In the genomic region with DNA sequence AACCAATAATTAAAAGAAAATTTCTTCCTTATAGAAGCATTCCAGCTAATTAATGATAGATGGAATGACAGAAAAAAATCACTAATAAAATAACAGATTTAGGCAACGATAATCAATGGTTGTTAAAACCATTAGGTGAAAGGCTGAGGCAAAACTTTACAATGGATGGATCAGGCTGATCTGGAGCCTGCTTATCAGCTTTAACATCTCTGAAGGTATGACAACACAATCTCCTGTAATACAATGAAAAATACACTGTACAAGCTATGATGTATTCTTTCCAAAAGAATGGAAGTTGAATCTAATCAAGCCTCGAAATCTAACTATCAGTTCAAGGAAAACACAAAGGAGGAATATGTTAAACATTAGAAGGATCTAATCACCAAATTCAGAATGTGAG, we compare ENCODE assay signal across 10 cellular contexts. TPM values are rescaled to one million over a fixed set of nuclear protein-coding genes. Genes with fewer than 3 reads are reported as not detected.
DNase-seq lines count a peak whose midpoint lies in the region; ATAC-seq, FAIRE-seq and TF ChIP-seq lines count a peak whose summit lies in the region.
"Had no signal": no experiment of that assay in that cellular context is flagged by ENCODE, and none has a peak within 500 bp of the region (broad histone marks: within the 10 kb centered on the region; RNA-seq: fewer than 3 reads in every experiment).

No MANE protein-coding gene starts in this region.

- FAIRE-seq in HepG2 (lab: Jason Lieb, UNC), result peak; percentile 4
- FAIRE-seq: GM18507 had no signal

- no peaks in the 10 kb centered on the region for H3K4me1 ChIP-seq in HepG2 (ENCODE audit: insufficient read depth, low read length)
- H3K4me1 ChIP-seq in right lobe of liver, result no peaks in the 10 kb centered on the region
- no peaks in the 10 kb centered on the region for H3K4me1 ChIP-seq in neutrophil (ENCODE audit: control insufficient read depth in 1 of 2, insufficient read depth in 1 of 2, low read depth in 1 of 2, low read length in 1 of 2)

- H4K20me1 ChIP-seq in HepG2 (ENCODE audit: insufficient read depth, low read length), result no peaks in the 10 kb centered on the region

- TF ChIP-seq POLR2A in HepG2 (IDR thresholded peaks at IDR 0.05; ENCODE audit: insufficient read depth in 1 of 2, low read depth in 2 of 2, low read length in 2 of 2), result no peak
- TF ChIP-seq POLR2A in right lobe of liver (IDR thresholded peaks at IDR 0.05), result no peak

- no peaks in the 10 kb centered on the region for H3K79me2 ChIP-seq in HepG2 (ENCODE audit: insufficient read depth, low read length)

- intact Hi-C loops in HepG2 (cut with micrococcal nuclease; ENCODE audit: unreplicated experiment) (no loop called here), right lobe of liver (cut with DNase I) (no loop called here)

- TF ChIP-seq EP300 in HepG2 (IDR thresholded peaks at IDR 0.05; ENCODE audit: low read depth in 2 of 2, low read length in 2 of 2) (no peak), HepG2 (CRISPR knock-in tag; IDR thresholded peaks at IDR 0.05; ENCODE audit: borderline replicate concordance) (no peak)

- no peak for TF ChIP-seq RAD21 in HepG2 (CRISPR knock-in tag; IDR thresholded peaks at IDR 0.05)

- CTCF ChIA-PET in HepG2 (lab: Yijun Ruan, JAX; ENCODE audit: low intra/inter-chr PET ratio, low total read pairs), result no interaction called here

- H2AFZ ChIP-seq in HepG2 (ENCODE audit: low read length), result no peak overlapping the region

- H3K9me3 ChIP-seq in HepG2 (ENCODE audit: low read length) (no peaks in the 10 kb centered on the region), right lobe of liver (no peaks in the 10 kb centered on the region), neutrophil (no peaks in the 10 kb centered on the region)

- WGBS in HepG2 (ENCODE audit: low lambda C conversion rate), result 95% methylated on average over 2 of the region's 2 CpGs
- 92% methylated on average over 2 of the region's 2 CpGs for WGBS in right lobe of liver (ENCODE audit: insufficient coverage, low coverage, low lambda C conversion rate, missing lambda C conversion rate)

- BruUV-seq in HepG2 (replicated peaks; lab: Mats Ljungman, UMichigan), result no TSS peak

- H3K27me3 ChIP-seq in HepG2 (ENCODE audit: control insufficient read depth in 1 of 2, insufficient read depth in 2 of 2, low read length in 2 of 2), result no peaks in the 10 kb centered on the region
- no peaks in the 10 kb centered on the region for H3K27me3 ChIP-seq in right lobe of liver
- H3K27me3 ChIP-seq in neutrophil, result no peaks in the 10 kb centered on the region

- TF ChIP-seq CTCF in HepG2 (CRISPR knock-in tag; IDR thresholded peaks at IDR 0.05) (no peak), right lobe of liver (IDR thresholded peaks at IDR 0.05) (no peak), VCaP (conservative IDR thresholded peaks at IDR 0.05) (no peak), neutrophil (IDR thresholded peaks at IDR 0.05) (no peak)

- H3K4me3 ChIP-seq in HepG2 (replicated peaks in 1 of 3; ENCODE audit: insufficient read depth in 1 of 3, low read depth in 2 of 3, low read length in 3 of 3), result no peak overlapping the region
- no peak overlapping the region for H3K4me3 ChIP-seq in right lobe of liver
- no peak overlapping the region for H3K4me3 ChIP-seq in neutrophil (ENCODE audit: low read depth in 1 of 2, low read length in 1 of 2)

- H3K4me2 ChIP-seq in HepG2 (ENCODE audit: low read depth, low read length), result no peak overlapping the region

- ATAC-seq in HepG2 (no peak), right lobe of liver (no peak)

- H3K27ac ChIP-seq in HepG2 (ENCODE audit: extremely low read length, insufficient read depth, low read length), result no peak overlapping the region
- no peak overlapping the region for H3K27ac ChIP-seq in right lobe of liver
- H3K27ac ChIP-seq in VCaP, result peak overlapping the region; percentile 81
- H3K27ac ChIP-seq in neutrophil, result peak overlapping the region; percentile 6

- POLR2A ChIA-PET in HepG2 (lab: Yijun Ruan, JAX), result no interaction called here

- in situ Hi-C loops in HepG2 (cut with HindIII; ENCODE audit: extremely low pct_ligation_motif_present, low pct_unique_long_range_greater_than_20kb), result no loop called here

- H3K36me3 ChIP-seq in HepG2 (replicated peaks in 1 of 2; ENCODE audit: control insufficient read depth in 1 of 2, insufficient read depth in 2 of 2, low read length in 2 of 2) (peaks cover 1 to 4% of the 10 kb centered on the region in 2 experiments; a peak in 1 of 5 replicates), right lobe of liver (no peaks in the 10 kb centered on the region), neutrophil (peaks cover 31% of the 10 kb centered on the region)

- DNase-seq in HepG2 (ENCODE audit: low spot score) (no peak), right lobe of liver (no peak), HUDEP-2 (lab: John Stamatoyannopoulos, UW; ENCODE audit: unreplicated experiment in 76 of 76) (no peak)
- DNase-seq in activated CD8-positive, alpha-beta memory T cell treated with anti-CD3 and anti-CD28 coated beads for 24 hours, result no peak
- DNase-seq: Calu3, DMS 273 treated with DMSO at 0.1 percent for 48 hours, H7 had no signal

- no peak overlapping the region for H3K9ac ChIP-seq in HepG2 (ENCODE audit: insufficient read depth, low read depth, low read length)

TF ChIP-seq in HepG2, 621 proteins besides CTCF, POLR2A, EP300 and RAD21 (continues in another document):
- TF ChIP-seq NFE2 (CRISPR knock-in tag; IDR thresholded peaks at IDR 0.05), result no peak
- no peak for TF ChIP-seq ZSCAN21 (CRISPR knock-in tag; IDR thresholded peaks at IDR 0.05; ENCODE audit: borderline replicate concordance)

RNA-seq across cellular contexts. Expression of gene EMC4, which starts 39.3 kb away (rescaled TPM):
- total RNA-seq in HepG2 (2016; rRNA removed; fragmentation: Illumina TruSeq; extraction: Trizol) (104 and 113 TPM in 2 replicates), right lobe of liver (100 to 1,000 TPM in 1 of 6 experiments, 10 to 100 TPM in 5; 39.3 to 111 (median 49.7) TPM)
- 43.3 and 46.4 TPM in 2 replicates for total RNA-seq in HepG2 (2016; cell fraction: cytosol; rRNA removed; fragmentation: Illumina TruSeq; extraction: Trizol; ENCODE audit: low read depth)
- total RNA-seq in HepG2 (2016; cell fraction: insoluble cytoplasmic fraction; rRNA removed; fragmentation: Illumina TruSeq; extraction: Trizol), result 107 and 110 TPM in 2 replicates
- total RNA-seq in HepG2 (2016; cell fraction: membrane; rRNA removed; fragmentation: Illumina TruSeq; extraction: Trizol), result 61.7 and 67.5 TPM in 2 replicates
- total RNA-seq in HepG2 (2016; cell fraction: nucleus; rRNA removed; fragmentation: Illumina TruSeq; extraction: Trizol), result 78.5 and 81.5 TPM in 2 replicates
- polyA plus RNA-seq in HepG2 (2011; rRNA removed), result 63.7 and 66.9 TPM in 2 replicates
- polyA plus RNA-seq in HepG2 (2011; cell fraction: cytosol; rRNA removed), result 82.0 and 84.9 TPM in 2 replicates
- 31.6 and 32.8 TPM in 2 replicates for polyA plus RNA-seq in HepG2 (2011; cell fraction: nucleus; rRNA removed)
- polyA plus RNA-seq in HepG2 (2012), result 66.4 and 67.0 TPM in 2 replicates
- 42.5 and 45.7 TPM in 2 replicates for polyA plus RNA-seq in HepG2 (2016; cell fraction: cytosol; fragmentation: Illumina TruSeq; extraction: Trizol; ENCODE audit: low read depth)
- 115 and 118 TPM in 2 replicates for polyA plus RNA-seq in HepG2 (2016; cell fraction: insoluble cytoplasmic fraction; fragmentation: Illumina TruSeq; extraction: Trizol; ENCODE audit: low read depth)
- 55.7 and 60.8 TPM in 2 replicates for polyA plus RNA-seq in HepG2 (2016; cell fraction: membrane; fragmentation: Illumina TruSeq; extraction: Trizol; ENCODE audit: low read depth)
- 117 and 119 TPM in 2 replicates for polyA plus RNA-seq in HepG2 (2016; cell fraction: nucleus; fragmentation: Illumina TruSeq; extraction: Trizol; ENCODE audit: insufficient read depth, low read depth)
- 22.8 and 42.2 TPM in 2 replicates for polyA minus RNA-seq in HepG2 (2011; rRNA and poly(A)+ RNA removed; ENCODE audit: low replicate concordance)
- polyA minus RNA-seq in HepG2 (2011; cell fraction: cytosol; rRNA and poly(A)+ RNA removed), result 20.5 and 29.3 TPM in 2 replicates
- polyA minus RNA-seq in HepG2 (2011; cell fraction: nucleus; rRNA and poly(A)+ RNA removed), result 22.3 and 22.8 TPM in 2 replicates

RNA-seq across cellular contexts. Expression of gene KATNBL1, which starts 54.2 kb away (rescaled TPM):
- total RNA-seq in HepG2 (2016; rRNA removed; fragmentation: Illumina TruSeq; extraction: Trizol) (42.8 and 43.9 TPM in 2 replicates), right lobe of liver (10 to 100 TPM; 12.4 to 22.4 (median 17.6) TPM)
- 38.9 and 47.3 TPM in 2 replicates for total RNA-seq in HepG2 (2016; cell fraction: cytosol; rRNA removed; fragmentation: Illumina TruSeq; extraction: Trizol; ENCODE audit: low read depth)
- 42.2 and 45.4 TPM in 2 replicates for total RNA-seq in HepG2 (2016; cell fraction: insoluble cytoplasmic fraction; rRNA removed; fragmentation: Illumina TruSeq; extraction: Trizol)
- 79.6 and 87.7 TPM in 2 replicates for total RNA-seq in HepG2 (2016; cell fraction: membrane; rRNA removed; fragmentation: Illumina TruSeq; extraction: Trizol)
- 38.8 and 49.8 TPM in 2 replicates for total RNA-seq in HepG2 (2016; cell fraction: nucleus; rRNA removed; fragmentation: Illumina TruSeq; extraction: Trizol)
- 19.3 and 23.4 TPM in 2 replicates for polyA plus RNA-seq in HepG2 (2011; rRNA removed)
- polyA plus RNA-seq in HepG2 (2011; cell fraction: cytosol; rRNA removed), result 6.5 and 10.0 TPM in 2 replicates
- 13.7 and 23.3 TPM in 2 replicates for polyA plus RNA-seq in HepG2 (2011; cell fraction: nucleus; rRNA removed)
- 16.3 and 18.5 TPM in 2 replicates for polyA plus RNA-seq in HepG2 (2012)
- polyA plus RNA-seq in HepG2 (2016; cell fraction: cytosol; fragmentation: Illumina TruSeq; extraction: Trizol; ENCODE audit: low read depth), result 32.8 and 38.4 TPM in 2 replicates
- 29.4 and 29.9 TPM in 2 replicates for polyA plus RNA-seq in HepG2 (2016; cell fraction: insoluble cytoplasmic fraction; fragmentation: Illumina TruSeq; extraction: Trizol; ENCODE audit: low read depth)
- polyA plus RNA-seq in HepG2 (2016; cell fraction: membrane; fragmentation: Illumina TruSeq; extraction: Trizol; ENCODE audit: low read depth), result 43.9 and 45.7 TPM in 2 replicates
- polyA plus RNA-seq in HepG2 (2016; cell fraction: nucleus; fragmentation: Illumina TruSeq; extraction: Trizol; ENCODE audit: insufficient read depth, low read depth), result 42.7 and 44.3 TPM in 2 replicates
- 4.3 and 4.8 TPM in 2 replicates for polyA minus RNA-seq in HepG2 (2011; rRNA and poly(A)+ RNA removed; ENCODE audit: low replicate concordance)
- 7.1 and 10.1 TPM in 2 replicates for polyA minus RNA-seq in HepG2 (2011; cell fraction: cytosol; rRNA and poly(A)+ RNA removed)
- 57.7 and 69.5 TPM in 2 replicates for polyA minus RNA-seq in HepG2 (2011; cell fraction: nucleus; rRNA and poly(A)+ RNA removed)

Comparison
In these comparisons a context has a peak if more than half of its experiments do, and no peak if none do; other contexts are left out.
1. H3K27ac ChIP-seq: peak in VCaP (single experiment) and neutrophil (single experiment); none in HepG2 (single experiment) and right lobe of liver (0 of 3).